Comparison of ENCODE assay signal across 1 cellular context in genomic region chr1:234607091-234608025, GRCh38.
TF ChIP-seq lines count a peak whose summit lies in the region.

No MANE protein-coding gene starts in this region.

TF ChIP-seq in K562, 482 proteins besides CTCF, POLR2A, EP300 and RAD21 (continued from another document and continues in another):
- TF ChIP-seq ZNF740 (CRISPR knock-in tag; IDR thresholded peaks at IDR 0.05) (peak; percentile 25; the same call in 1 of the 2 replicates), ZNF740 (tag; IDR thresholded peaks at IDR 0.05) (0 out of 4 replicates have a peak, but pooled peaks of 1 of the 2 experiments have one; percentile 14), NR0B1 (IDR thresholded peaks at IDR 0.05; ENCODE audit: partially characterized antibody) (no peak), DLX4 (CRISPR knock-in tag; IDR thresholded peaks at IDR 0.05) (no peak), MBD1 (CRISPR knock-in tag; IDR thresholded peaks at IDR 0.05) (no peak), ZNF253 (CRISPR knock-in tag; conservative IDR thresholded peaks at IDR 0.05) (no peak), ZNF445 (CRISPR knock-in tag; IDR thresholded peaks at IDR 0.05; ENCODE audit: low read depth) (no peak), TCFL5 (CRISPR knock-in tag; conservative IDR thresholded peaks at IDR 0.05) (no peak), ATF2 (CRISPR knock-in tag; IDR thresholded peaks at IDR 0.05) (no peak), ZNF384 (IDR thresholded peaks at IDR 0.05; ENCODE audit: low read depth, low read length) (no peak), SAFB2 (IDR thresholded peaks at IDR 0.05; ENCODE audit: borderline replicate concordance, low read depth, low read length, severe bottlenecking) (no peak), SP1 (CRISPR knock-in tag; IDR thresholded peaks at IDR 0.05) (peak; percentile 54; the same call in 1 of the 2 replicates), CEBPZ (IDR thresholded peaks at IDR 0.05; ENCODE audit: borderline replicate concordance, low read depth, low read length) (no peak), HES1 (IDR thresholded peaks at IDR 0.05; ENCODE audit: low read depth) (no peak), XRCC4 (IDR thresholded peaks at IDR 0.05; ENCODE audit: extremely low read depth, insufficient read depth, insufficient read length) (no peak), ETV5 (CRISPR knock-in tag; IDR thresholded peaks at IDR 0.05; ENCODE audit: low read depth) (no peak), BDP1 (IDR thresholded peaks at IDR 0.05; ENCODE audit: insufficient read depth, insufficient read length) (no peak), XRCC3 (IDR thresholded peaks at IDR 0.05) (no peak), SRF (CRISPR knock-in tag; IDR thresholded peaks at IDR 0.05) (no peak), CREM (IDR thresholded peaks at IDR 0.05; ENCODE audit: low read depth) (no peak), MYBL2 (IDR thresholded peaks at IDR 0.05; ENCODE audit: low read depth) (no peak), MYBL2 (CRISPR knock-in tag; IDR thresholded peaks at IDR 0.05; ENCODE audit: borderline replicate concordance) (no peak), FOXK1 (CRISPR knock-in tag; IDR thresholded peaks at IDR 0.05; ENCODE audit: borderline replicate concordance) (0 out of 2 replicates have a peak, but pooled peaks have one; percentile 20), ZNF280A (IDR thresholded peaks at IDR 0.05; ENCODE audit: low read depth, partially characterized antibody) (no peak), NR4A1 (CRISPR knock-in tag; IDR thresholded peaks at IDR 0.05) (no peak), NR4A1 (tag; IDR thresholded peaks at IDR 0.05) (0 out of 2 replicates have a peak, but pooled peaks have one; percentile 76), POLR2H (tag; IDR thresholded peaks at IDR 0.05; ENCODE audit: low read depth) (no peak), DDX20 (tag; IDR thresholded peaks at IDR 0.05; ENCODE audit: low read depth) (no peak), CAMTA2 (CRISPR knock-in tag; conservative IDR thresholded peaks at IDR 0.05) (0 out of 2 replicates have a peak, but pooled peaks have one; percentile 77), ATF1 (CRISPR knock-in tag; IDR thresholded peaks at IDR 0.05) (no peak), ATF1 (tag; IDR thresholded peaks at IDR 0.05) (no peak), ZNF830 (CRISPR knock-in tag; IDR thresholded peaks at IDR 0.05) (0 out of 2 replicates have a peak, but pooled peaks have one; percentile 47), FOXO4 (CRISPR knock-in tag; IDR thresholded peaks at IDR 0.05) (0 out of 2 replicates have a peak, but pooled peaks have one; percentile 77), POLR2G (IDR thresholded peaks at IDR 0.05; ENCODE audit: low read depth, low read length) (peak; percentile 79), TFAM (CRISPR knock-in tag; conservative IDR thresholded peaks at IDR 0.05) (no peak), TEAD1 (CRISPR knock-in tag; IDR thresholded peaks at IDR 0.05) (0 out of 4 replicates have a peak, but pooled peaks of 1 of the 2 experiments have one; percentile 43), CREB5 (CRISPR knock-in tag; IDR thresholded peaks at IDR 0.05) (no peak; the same call in 1 of the 2 replicates), BCLAF1 (IDR thresholded peaks at IDR 0.05; ENCODE audit: borderline replicate concordance in 1 of 2, control insufficient read depth in 1 of 2, low read depth in 2 of 2, low read length in 1 of 2) (no peak), RFX7 (CRISPR knock-in tag; IDR thresholded peaks at IDR 0.05) (peak; percentile 30; the same call in 1 of the 2 replicates), ESRRB (CRISPR knock-in tag; IDR thresholded peaks at IDR 0.05; ENCODE audit: borderline replicate concordance) (no peak), SMC3 (conservative IDR thresholded peaks at IDR 0.05; ENCODE audit: insufficient read depth, low read depth, low read length) (0 out of 2 replicates have a peak, but pooled peaks have one; percentile 20), MBD2 (IDR thresholded peaks at IDR 0.05; ENCODE audit: borderline replicate concordance, low read depth) (no peak), KLF13 (tag; IDR thresholded peaks at IDR 0.05; ENCODE audit: borderline replicate concordance, low read depth) (no peak), BRF2 (IDR thresholded peaks at IDR 0.05; ENCODE audit: borderline replicate concordance, insufficient read depth, insufficient read length) (no peak)
